8 cellular contexts compared by ENCODE assay signal in genomic region chr3:172591876-172592771, GRCh38.
DNase-seq lines count a peak whose midpoint lies in the region; ATAC-seq, FAIRE-seq and TF ChIP-seq lines count a peak whose summit lies in the region.

No MANE protein-coding gene starts in this region.

- peak; percentile 72 to 94 (median 77) for DNase-seq in CD4-positive, alpha-beta memory T cell
- DNase-seq in KBM-7 (peak; percentile 71), activated T-cell treated with anti-CD3 and anti-CD28 coated beads for 48 hours (ENCODE audit: low read depth) (peak; percentile 82), pancreas (no peak), mesothelial cell of epicardium (ENCODE audit: low spot score in 2 of 2, unreplicated experiment in 2 of 2) (no peak), ovary (no peak)
- peak; percentile 80 to 90 (median 80) for DNase-seq in stimulated activated CD4-positive, alpha-beta T cell treated with anti-CD3 and anti-CD28 coated beads, Interleukin-12 subunit alpha, Interleukin-12 subunit beta, amount 100 ng/mL, for 48 hours (ENCODE audit: low read depth in 2 of 3, low spot score in 1 of 3)

- peak; percentile 86 for ATAC-seq in GM21515 (IDR thresholded peaks at IDR 0.05; ENCODE audit: unreplicated experiment)
- no peak for ATAC-seq in pancreas

- TF ChIP-seq EP300 in ovary (IDR thresholded peaks at IDR 0.05) = no peak

- H3K27ac Mint-ChIP-seq in CD4-positive, alpha-beta memory T cell = peak overlapping the region; percentile 85 to 97 (median 91)
- no peak overlapping the region for H3K27ac Mint-ChIP-seq in mesothelial cell of epicardium

- H3K27ac ChIP-seq in CD4-positive, alpha-beta memory T cell (ENCODE audit: low read depth, low read length) = peak overlapping the region; percentile 67
- no peak overlapping the region for H3K27ac ChIP-seq in pancreas
- H3K27ac ChIP-seq in ovary = no peak overlapping the region

- no peaks in the 10 kb centered on the region for H3K27me3 ChIP-seq in CD4-positive, alpha-beta memory T cell (ENCODE audit: insufficient read depth, low read length)
- no peaks in the 10 kb centered on the region for H3K27me3 ChIP-seq in pancreas
- no peaks in the 10 kb centered on the region for H3K27me3 ChIP-seq in ovary

- no peaks in the 10 kb centered on the region for H3K9me3 ChIP-seq in CD4-positive, alpha-beta memory T cell (ENCODE audit: control insufficient read depth in 1 of 2, low read length in 2 of 2)
- H3K9me3 ChIP-seq in pancreas = no peaks in the 10 kb centered on the region
- no peaks in the 10 kb centered on the region for H3K9me3 ChIP-seq in ovary

- CTCF ChIA-PET in CD4-positive, alpha-beta memory T cell (lab: Charles Lee; ENCODE audit: partially characterized antibody) = interaction anchor here (0.8 to 7.9 kb wide), 5 partner anchors 9 to 74 kb away, joined by 3 to 174 read pairs (median 8); partner anchors contain the start of gene TNFSF10

- peaks cover 57 to 82% (median 70%) of the 10 kb centered on the region in 4 donors for H3K4me1 Mint-ChIP-seq in CD4-positive, alpha-beta memory T cell
- H3K4me1 Mint-ChIP-seq in mesothelial cell of epicardium = peaks cover 19% of the 10 kb centered on the region

- no peak for FAIRE-seq in pancreas (lab: Jason Lieb, UNC)

- H3K36me3 ChIP-seq in CD4-positive, alpha-beta memory T cell (ENCODE audit: insufficient read depth, low read length) = no peaks in the 10 kb centered on the region
- H3K36me3 ChIP-seq in pancreas (no peaks in the 10 kb centered on the region), ovary (no peaks in the 10 kb centered on the region)

- peaks cover 56% of the 10 kb centered on the region for H3K4me1 ChIP-seq in CD4-positive, alpha-beta memory T cell (ENCODE audit: insufficient read depth, low read length)
- H3K4me1 ChIP-seq in pancreas (peaks cover 6 to 19% (median 12%) of the 10 kb centered on the region in 3 donors), ovary (ENCODE audit: insufficient read depth) (no peaks in the 10 kb centered on the region)

- no peaks in the 10 kb centered on the region for H3K27me3 Mint-ChIP-seq in CD4-positive, alpha-beta memory T cell
- no peaks in the 10 kb centered on the region for H3K27me3 Mint-ChIP-seq in mesothelial cell of epicardium (ENCODE audit: low read depth)

- in situ Hi-C loops in KBM-7 (cut with MboI; ENCODE audit: low pct_unique_long_range_greater_than_20kb, low sequenced_read_pairs) = no loop called here

- H3K4me3 ChIP-seq in CD4-positive, alpha-beta memory T cell (ENCODE audit: low read length in 2 of 2) = peak overlapping the region; percentile 18 to 49
- no peak overlapping the region for H3K4me3 ChIP-seq in pancreas
- H3K4me3 ChIP-seq in ovary = no peak overlapping the region

- H3K9me3 Mint-ChIP-seq in CD4-positive, alpha-beta memory T cell = peaks cover 0 to 12% (median 6%) of the 10 kb centered on the region in 8 donors
- H3K9me3 Mint-ChIP-seq in mesothelial cell of epicardium = peaks cover 30% of the 10 kb centered on the region

- TF ChIP-seq CTCF in pancreas (IDR thresholded peaks at IDR 0.05) = no peak
- no peak for TF ChIP-seq CTCF in mesothelial cell of epicardium (IDR thresholded peaks at IDR 0.05; ENCODE audit: unreplicated experiment)
- no peak for TF ChIP-seq CTCF in ovary (IDR thresholded peaks at IDR 0.05)

- intact Hi-C loops in CD4-positive, alpha-beta memory T cell (cut with micrococcal nuclease) = loop anchor here (1.0 to 5.0 kb wide), 2 partner anchors 69 to 80 kb away; partner anchors contain the start of gene TNFSF10
- intact Hi-C loops in pancreas (cut with DNase I) = loop anchor here in 2 of 3 donors (10.0 kb wide), 2 partner anchors 97 to 107 kb away; no protein-coding TSS in a partner anchor
- intact Hi-C loops in ovary (cut with DNase I) = loop anchor here in 3 of 4 donors (5.0 to 10.0 kb wide), 2 partner anchors 95 to 97 kb away; no protein-coding TSS in a partner anchor

- WGBS in pancreas, 2 donors = 90 to 96% methylated on average over 11 of the region's 11 CpGs
- 88 to 97% (median 90%) methylated on average over 11 of the region's 11 CpGs for WGBS in ovary, 3 donors

- H3K4me3 Mint-ChIP-seq in CD4-positive, alpha-beta memory T cell = peak overlapping the region; percentile 73 to 90 (median 78)
- H3K4me3 Mint-ChIP-seq in mesothelial cell of epicardium = no peak overlapping the region

- no peak for TF ChIP-seq POLR2A in ovary (IDR thresholded peaks at IDR 0.05)

- H3K36me3 Mint-ChIP-seq in CD4-positive, alpha-beta memory T cell = peaks cover 0 to 11% of the 10 kb centered on the region in 2 donors
- no peaks in the 10 kb centered on the region for H3K36me3 Mint-ChIP-seq in mesothelial cell of epicardium

- POLR2A ChIA-PET in CD4-positive, alpha-beta memory T cell (lab: Charles Lee; ENCODE audit: partially characterized antibody) = interaction anchor here (0.9 to 8.0 kb wide), 6 partner anchors 10 to 79 kb away, joined by 3 to 166 read pairs (median 8); partner anchors contain the start of gene TNFSF10

Comparison
In these comparisons a context has a peak if more than half of its experiments do, and no peak if none do; other contexts are left out.
1. DNase-seq: peak in CD4-positive, alpha-beta memory T cell (5 of 5), KBM-7 (single experiment), activated T-cell treated with anti-CD3 and anti-CD28 coated beads for 48 hours (single experiment) and stimulated activated CD4-positive, alpha-beta T cell treated with anti-CD3 and anti-CD28 coated beads, Interleukin-12 subunit alpha, Interleukin-12 subunit beta, amount 100 ng/mL, for 48 hours (3 of 3); none in pancreas (0 of 6), mesothelial cell of epicardium (0 of 2) and ovary (0 of 5).
2. H3K4me3 ChIP-seq: peak in CD4-positive, alpha-beta memory T cell (2 of 2); none in pancreas (0 of 4) and ovary (single experiment).